ENCODE assay signal across 1 cellular context in the genomic region with DNA sequence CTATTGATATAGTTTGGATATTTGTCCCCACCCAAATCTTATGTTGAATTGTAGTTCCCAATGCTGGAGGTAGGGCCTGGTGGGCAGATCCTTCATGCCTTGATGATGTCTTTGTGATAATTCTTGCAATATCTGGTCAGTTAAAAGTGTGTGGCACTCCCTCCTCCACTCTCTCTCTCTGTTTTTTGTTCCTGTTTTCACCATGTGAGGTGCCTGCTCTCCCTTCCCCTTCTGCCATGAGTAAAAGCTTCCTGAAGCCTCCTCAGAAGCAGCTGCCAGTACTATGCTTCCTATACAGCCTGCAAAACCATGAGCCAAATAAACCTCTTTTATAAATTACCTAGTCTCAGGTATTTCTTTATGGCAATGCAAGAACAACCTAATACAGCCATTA.
TF ChIP-seq lines count a peak whose summit lies in the region.

No MANE protein-coding gene starts in this region.

TF ChIP-seq in GM23338, 12 proteins besides CTCF, POLR2A, EP300 and RAD21 (continued from another document):
- TF ChIP-seq ZNF331 (CRISPR knock-in tag; IDR thresholded peaks at IDR 0.05; ENCODE audit: low read depth) (no peak), CREB1 (CRISPR knock-in tag; IDR thresholded peaks at IDR 0.05; ENCODE audit: low read depth) (no peak), STAT1 (IDR thresholded peaks at IDR 0.05; ENCODE audit: unreplicated experiment) (no peak), JUNB (IDR thresholded peaks at IDR 0.05; ENCODE audit: unreplicated experiment) (no peak)
- TF ChIP-seq, protein P1, sequence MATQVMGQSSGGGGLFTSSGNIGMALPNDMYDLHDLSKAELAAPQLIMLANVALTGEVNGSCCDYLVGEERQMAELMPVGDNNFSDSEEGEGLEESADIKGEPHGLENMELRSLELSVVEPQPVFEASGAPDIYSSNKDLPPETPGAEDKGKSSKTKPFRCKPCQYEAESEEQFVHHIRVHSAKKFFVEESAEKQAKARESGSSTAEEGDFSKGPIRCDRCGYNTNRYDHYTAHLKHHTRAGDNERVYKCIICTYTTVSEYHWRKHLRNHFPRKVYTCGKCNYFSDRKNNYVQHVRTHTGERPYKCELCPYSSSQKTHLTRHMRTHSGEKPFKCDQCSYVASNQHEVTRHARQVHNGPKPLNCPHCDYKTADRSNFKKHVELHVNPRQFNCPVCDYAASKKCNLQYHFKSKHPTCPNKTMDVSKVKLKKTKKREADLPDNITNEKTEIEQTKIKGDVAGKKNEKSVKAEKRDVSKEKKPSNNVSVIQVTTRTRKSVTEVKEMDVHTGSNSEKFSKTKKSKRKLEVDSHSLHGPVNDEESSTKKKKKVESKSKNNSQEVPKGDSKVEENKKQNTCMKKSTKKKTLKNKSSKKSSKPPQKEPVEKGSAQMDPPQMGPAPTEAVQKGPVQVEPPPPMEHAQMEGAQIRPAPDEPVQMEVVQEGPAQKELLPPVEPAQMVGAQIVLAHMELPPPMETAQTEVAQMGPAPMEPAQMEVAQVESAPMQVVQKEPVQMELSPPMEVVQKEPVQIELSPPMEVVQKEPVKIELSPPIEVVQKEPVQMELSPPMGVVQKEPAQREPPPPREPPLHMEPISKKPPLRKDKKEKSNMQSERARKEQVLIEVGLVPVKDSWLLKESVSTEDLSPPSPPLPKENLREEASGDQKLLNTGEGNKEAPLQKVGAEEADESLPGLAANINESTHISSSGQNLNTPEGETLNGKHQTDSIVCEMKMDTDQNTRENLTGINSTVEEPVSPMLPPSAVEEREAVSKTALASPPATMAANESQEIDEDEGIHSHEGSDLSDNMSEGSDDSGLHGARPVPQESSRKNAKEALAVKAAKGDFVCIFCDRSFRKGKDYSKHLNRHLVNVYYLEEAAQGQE (IDR thresholded peaks at IDR 0.05; ENCODE audit: unreplicated experiment): no peak
- TF ChIP-seq, protein P2, sequence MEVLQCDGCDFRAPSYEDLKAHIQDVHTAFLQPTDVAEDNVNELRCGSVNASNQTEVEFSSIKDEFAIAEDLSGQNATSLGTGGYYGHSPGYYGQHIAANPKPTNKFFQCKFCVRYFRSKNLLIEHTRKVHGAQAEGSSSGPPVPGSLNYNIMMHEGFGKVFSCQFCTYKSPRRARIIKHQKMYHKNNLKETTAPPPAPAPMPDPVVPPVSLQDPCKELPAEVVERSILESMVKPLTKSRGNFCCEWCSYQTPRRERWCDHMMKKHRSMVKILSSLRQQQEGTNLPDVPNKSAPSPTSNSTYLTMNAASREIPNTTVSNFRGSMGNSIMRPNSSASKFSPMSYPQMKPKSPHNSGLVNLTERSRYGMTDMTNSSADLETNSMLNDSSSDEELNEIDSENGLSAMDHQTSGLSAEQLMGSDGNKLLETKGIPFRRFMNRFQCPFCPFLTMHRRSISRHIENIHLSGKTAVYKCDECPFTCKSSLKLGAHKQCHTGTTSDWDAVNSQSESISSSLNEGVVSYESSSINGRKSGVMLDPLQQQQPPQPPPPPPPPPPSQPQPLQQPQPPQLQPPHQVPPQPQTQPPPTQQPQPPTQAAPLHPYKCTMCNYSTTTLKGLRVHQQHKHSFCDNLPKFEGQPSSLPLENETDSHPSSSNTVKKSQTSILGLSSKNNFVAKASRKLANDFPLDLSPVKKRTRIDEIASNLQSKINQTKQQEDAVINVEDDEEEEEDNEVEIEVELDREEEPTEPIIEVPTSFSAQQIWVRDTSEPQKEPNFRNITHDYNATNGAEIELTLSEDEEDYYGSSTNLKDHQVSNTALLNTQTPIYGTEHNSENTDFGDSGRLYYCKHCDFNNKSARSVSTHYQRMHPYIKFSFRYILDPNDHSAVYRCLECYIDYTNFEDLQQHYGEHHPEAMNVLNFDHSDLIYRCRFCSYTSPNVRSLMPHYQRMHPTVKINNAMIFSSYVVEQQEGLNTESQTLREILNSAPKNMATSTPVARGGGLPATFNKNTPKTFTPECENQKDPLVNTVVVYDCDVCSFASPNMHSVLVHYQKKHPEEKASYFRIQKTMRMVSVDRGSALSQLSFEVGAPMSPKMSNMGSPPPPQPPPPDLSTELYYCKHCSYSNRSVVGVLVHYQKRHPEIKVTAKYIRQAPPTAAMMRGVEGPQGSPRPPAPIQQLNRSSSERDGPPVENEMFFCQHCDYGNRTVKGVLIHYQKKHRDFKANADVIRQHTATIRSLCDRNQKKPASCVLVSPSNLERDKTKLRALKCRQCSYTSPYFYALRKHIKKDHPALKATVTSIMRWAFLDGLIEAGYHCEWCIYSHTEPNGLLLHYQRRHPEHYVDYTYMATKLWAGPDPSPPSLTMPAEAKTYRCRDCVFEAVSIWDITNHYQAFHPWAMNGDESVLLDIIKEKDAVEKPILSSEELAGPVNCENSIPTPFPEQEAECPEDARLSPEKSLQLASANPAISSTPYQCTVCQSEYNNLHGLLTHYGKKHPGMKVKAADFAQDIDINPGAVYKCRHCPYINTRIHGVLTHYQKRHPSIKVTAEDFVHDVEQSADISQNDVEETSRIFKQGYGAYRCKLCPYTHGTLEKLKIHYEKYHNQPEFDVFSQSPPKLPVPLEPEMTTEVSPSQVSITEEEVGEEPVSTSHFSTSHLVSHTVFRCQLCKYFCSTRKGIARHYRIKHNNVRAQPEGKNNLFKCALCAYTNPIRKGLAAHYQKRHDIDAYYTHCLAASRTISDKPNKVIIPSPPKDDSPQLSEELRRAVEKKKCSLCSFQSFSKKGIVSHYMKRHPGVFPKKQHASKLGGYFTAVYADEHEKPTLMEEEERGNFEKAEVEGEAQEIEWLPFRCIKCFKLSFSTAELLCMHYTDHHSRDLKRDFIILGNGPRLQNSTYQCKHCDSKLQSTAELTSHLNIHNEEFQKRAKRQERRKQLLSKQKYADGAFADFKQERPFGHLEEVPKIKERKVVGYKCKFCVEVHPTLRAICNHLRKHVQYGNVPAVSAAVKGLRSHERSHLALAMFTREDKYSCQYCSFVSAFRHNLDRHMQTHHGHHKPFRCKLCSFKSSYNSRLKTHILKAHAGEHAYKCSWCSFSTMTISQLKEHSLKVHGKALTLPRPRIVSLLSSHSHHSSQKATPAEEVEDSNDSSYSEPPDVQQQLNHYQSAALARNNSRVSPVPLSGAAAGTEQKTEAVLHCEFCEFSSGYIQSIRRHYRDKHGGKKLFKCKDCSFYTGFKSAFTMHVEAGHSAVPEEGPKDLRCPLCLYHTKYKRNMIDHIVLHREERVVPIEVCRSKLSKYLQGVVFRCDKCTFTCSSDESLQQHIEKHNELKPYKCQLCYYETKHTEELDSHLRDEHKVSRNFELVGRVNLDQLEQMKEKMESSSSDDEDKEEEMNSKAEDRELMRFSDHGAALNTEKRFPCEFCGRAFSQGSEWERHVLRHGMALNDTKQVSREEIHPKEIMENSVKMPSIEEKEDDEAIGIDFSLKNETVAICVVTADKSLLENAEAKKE (CRISPR knock-in tag; IDR thresholded peaks at IDR 0.05): no peak
